ENCODE assay signal across 8 cellular contexts in the genomic region with DNA sequence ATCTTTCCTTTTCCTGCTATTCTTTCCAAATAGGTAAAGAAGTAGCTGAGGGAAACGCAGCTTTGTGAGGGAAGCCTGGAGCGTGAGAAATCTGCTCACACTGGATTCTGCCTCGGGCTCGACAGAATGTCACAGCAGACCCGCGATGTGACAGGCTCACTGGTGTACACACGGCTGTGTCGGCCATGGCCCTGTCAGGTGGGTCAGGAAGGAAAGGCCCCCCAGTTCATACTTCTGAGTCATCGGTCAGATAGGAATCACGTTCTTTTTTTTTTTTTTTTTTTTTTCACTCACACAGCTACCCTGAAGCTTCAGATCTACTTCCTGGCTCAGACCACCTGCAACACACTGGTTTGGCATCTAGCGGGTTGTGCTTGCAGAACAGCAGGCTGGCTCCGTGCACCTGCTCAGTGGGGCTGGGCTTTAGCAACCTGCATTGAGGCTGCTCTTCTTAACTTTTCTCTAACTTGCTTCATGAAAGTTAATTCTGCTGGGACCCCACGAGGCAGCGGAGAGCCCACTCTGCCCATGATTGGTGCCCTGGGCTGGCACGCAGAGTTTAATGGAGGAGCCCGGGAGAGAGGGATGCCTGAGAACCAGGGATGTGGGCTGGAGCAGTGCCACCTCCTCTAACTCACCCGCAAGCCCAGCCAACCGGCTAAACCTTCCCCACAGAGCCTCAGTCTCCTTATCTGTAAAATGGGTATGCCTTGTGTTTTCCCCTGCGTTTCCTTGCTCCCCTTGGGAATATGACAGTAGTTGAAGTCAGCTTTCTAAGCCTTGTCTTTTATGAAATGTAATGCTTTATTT.
DNase-seq lines count a peak whose midpoint lies in the region; ATAC-seq and TF ChIP-seq lines count a peak whose summit lies in the region.

No MANE protein-coding gene starts in this region.

- H3K36me3 Mint-ChIP-seq in activated CD8-positive, alpha-beta T cell treated with anti-CD3 and anti-CD28 coated beads for 36 hours (ENCODE audit: low read depth) = no peaks in the 10 kb centered on the region
- H3K36me3 Mint-ChIP-seq in glutamatergic neuron (ENCODE audit: unreplicated experiment) = no peaks in the 10 kb centered on the region

- TF ChIP-seq POLR2A in upper lobe of left lung (IDR thresholded peaks at IDR 0.05) (no peak), heart left ventricle (IDR thresholded peaks at IDR 0.05) (no peak)

- H3K9me3 ChIP-seq in upper lobe of left lung = no peaks in the 10 kb centered on the region
- H3K9me3 ChIP-seq in heart left ventricle = no peaks in the 10 kb centered on the region

- no peak for TF ChIP-seq EP300 in upper lobe of left lung (IDR thresholded peaks at IDR 0.05)

- H3K27ac Mint-ChIP-seq in activated CD8-positive, alpha-beta T cell treated with anti-CD3 and anti-CD28 coated beads for 36 hours = peak overlapping the region; percentile 91
- peak overlapping the region; percentile 54 for H3K27ac Mint-ChIP-seq in glutamatergic neuron (ENCODE audit: unreplicated experiment)

- no peaks in the 10 kb centered on the region for H3K27me3 Mint-ChIP-seq in activated CD8-positive, alpha-beta T cell treated with anti-CD3 and anti-CD28 coated beads for 36 hours
- peaks cover 2% of the 10 kb centered on the region for H3K27me3 Mint-ChIP-seq in glutamatergic neuron (ENCODE audit: unreplicated experiment)

- no peaks in the 10 kb centered on the region for H3K36me3 ChIP-seq in upper lobe of left lung
- H3K36me3 ChIP-seq in heart left ventricle = no peaks in the 10 kb centered on the region

- TF ChIP-seq CTCF in activated CD8-positive, alpha-beta T cell treated with anti-CD3 and anti-CD28 coated beads for 36 hours (IDR thresholded peaks at IDR 0.05) = no peak
- TF ChIP-seq CTCF in glutamatergic neuron (IDR thresholded peaks at IDR 0.05; ENCODE audit: partially characterized antibody, unreplicated experiment) (no peak), upper lobe of left lung (IDR thresholded peaks at IDR 0.05) (no peak), foreskin fibroblast (IDR thresholded peaks at IDR 0.05; ENCODE audit: low read depth, low read length) (no peak), heart left ventricle (IDR thresholded peaks at IDR 0.05) (no peak)

- H3K4me1 ChIP-seq in upper lobe of left lung (peaks cover 0 to 30% (median 16%) of the 10 kb centered on the region in 4 donors), heart left ventricle (peaks cover 0 to 53% (median 7%) of the 10 kb centered on the region in 12 donors)

- DNase-seq in NOMO-1 treated with DMSO at 0.1 percent for 48 hours (lab: John Stamatoyannopoulos, UW; ENCODE audit: unreplicated experiment) = peak; percentile 12
- no peak for DNase-seq in NOMO-1 (lab: John Stamatoyannopoulos, UW; ENCODE audit: unreplicated experiment in 2 of 2)
- peak; percentile 82 for DNase-seq in activated CD8-positive, alpha-beta T cell treated with anti-CD3 and anti-CD28 coated beads for 36 hours
- DNase-seq in glutamatergic neuron = no peak
- peak in 1 of 2 donors; percentile 35 for DNase-seq in upper lobe of left lung
- no peak for DNase-seq in foreskin fibroblast
- no peak for DNase-seq in nucleus accumbens (lab: John Stamatoyannopoulos, UW)
- DNase-seq in heart left ventricle = no peak

- peak overlapping the region; percentile 76 for H3K4me3 Mint-ChIP-seq in activated CD8-positive, alpha-beta T cell treated with anti-CD3 and anti-CD28 coated beads for 36 hours
- H3K4me3 Mint-ChIP-seq in glutamatergic neuron (ENCODE audit: unreplicated experiment) = no peak overlapping the region

- H3K27me3 ChIP-seq in upper lobe of left lung (no peaks in the 10 kb centered on the region), heart left ventricle (peaks cover 0 to 9% (median 0%) of the 10 kb centered on the region in 9 donors)

- intact Hi-C loops in activated CD8-positive, alpha-beta T cell treated with anti-CD3 and anti-CD28 coated beads for 36 hours (cut with micrococcal nuclease) = loop anchor here (2.0 kb wide), 1 partner anchor 91 kb away; no protein-coding TSS in a partner anchor
- intact Hi-C loops in heart left ventricle (cut with DNase I) = loop anchor here in 6 of 10 donors (5.0 to 10.0 kb wide), 7 partner anchors 63 to 403 kb away; a partner anchor contains a TSS

- H3K9me3 Mint-ChIP-seq in activated CD8-positive, alpha-beta T cell treated with anti-CD3 and anti-CD28 coated beads for 36 hours = no peaks in the 10 kb centered on the region
- no peaks in the 10 kb centered on the region for H3K9me3 Mint-ChIP-seq in glutamatergic neuron (ENCODE audit: unreplicated experiment)

- CTCF ChIA-PET in activated CD8-positive, alpha-beta T cell treated with anti-CD3 and anti-CD28 coated beads for 36 hours (lab: Charles Lee) = interaction anchor here (0.8 to 18.2 kb wide), 20 partner anchors 8 to 136 kb away, joined by 3 to 506 read pairs (median 5); a partner anchor contains a TSS

- POLR2A ChIA-PET in activated CD8-positive, alpha-beta T cell treated with anti-CD3 and anti-CD28 coated beads for 36 hours (lab: Charles Lee) = interaction anchor here (0.6 to 27.1 kb wide), 14 partner anchors 12 to 239 kb away, joined by 3 to 766 read pairs (median 5); a partner anchor contains a TSS

- H3K4me1 Mint-ChIP-seq in activated CD8-positive, alpha-beta T cell treated with anti-CD3 and anti-CD28 coated beads for 36 hours (ENCODE audit: low read depth) = peaks cover 74% of the 10 kb centered on the region
- H3K4me1 Mint-ChIP-seq in glutamatergic neuron (ENCODE audit: low read depth, unreplicated experiment) = peaks cover 22% of the 10 kb centered on the region

- H3K4me3 ChIP-seq in upper lobe of left lung (peak overlapping the region in 1 of 4 donors; percentile 24), foreskin fibroblast (ENCODE audit: low read depth in 1 of 2, low read length in 2 of 2) (no peak overlapping the region), heart left ventricle (peak overlapping the region in 2 of 12 donors; percentile 35 to 42)

- 61 to 69% methylated on average over 19 of the region's 19 CpGs for WGBS in upper lobe of left lung, 2 donors
- 61 to 67% (median 65%) methylated on average over 18 to 19 of the region's 19 CpGs for WGBS in heart left ventricle, 4 donors

- peak overlapping the region in 3 of 4 donors; percentile 42 to 68 (median 43) for H3K27ac ChIP-seq in upper lobe of left lung
- H3K27ac ChIP-seq in heart left ventricle = peak overlapping the region in 1 of 12 donors; percentile 85

- peak; percentile 62 for ATAC-seq in activated CD8-positive, alpha-beta T cell treated with anti-CD3 and anti-CD28 coated beads for 36 hours
- ATAC-seq in upper lobe of left lung (ENCODE audit: low FRiP score in 2 of 2) (peak in 1 of 2 donors; percentile 9), heart left ventricle (no peak)

Comparison
In these comparisons a context has a peak if more than half of its experiments do, and no peak if none do; other contexts are left out.
1. DNase-seq: peak in NOMO-1 treated with DMSO at 0.1 percent for 48 hours (single experiment) and activated CD8-positive, alpha-beta T cell treated with anti-CD3 and anti-CD28 coated beads for 36 hours (single experiment); none in NOMO-1 (0 of 2), glutamatergic neuron (single experiment), foreskin fibroblast (0 of 2), nucleus accumbens (0 of 56) and heart left ventricle (0 of 5).